25 cellular contexts compared by ENCODE assay signal in the genomic region with DNA sequence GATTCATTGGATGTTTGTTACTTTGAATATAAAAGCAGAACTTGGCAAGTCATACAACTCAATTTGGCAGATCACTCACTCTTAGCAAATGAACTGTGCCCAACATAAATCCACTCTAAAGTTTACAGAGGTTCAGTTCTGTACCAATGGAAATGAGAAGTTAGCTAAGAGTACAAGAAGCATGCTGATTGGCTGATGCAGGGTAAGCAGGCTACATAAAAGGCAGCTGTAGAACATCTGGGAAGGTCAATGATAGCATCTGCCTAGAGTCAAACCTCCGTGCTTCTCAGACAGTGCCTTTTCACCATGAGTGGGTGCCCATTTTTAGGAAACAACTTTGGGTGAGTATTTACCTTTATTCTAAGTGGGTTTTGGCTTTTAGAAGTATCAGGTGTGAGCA. TPM values are rescaled to one million over a fixed set of nuclear protein-coding genes. Genes with fewer than 3 reads are reported as not detected.
"Had no signal": no experiment of that assay in that cellular context is flagged by ENCODE, and none has a peak within 500 bp of the region (broad histone marks: within the 10 kb centered on the region; RNA-seq: fewer than 3 reads in every experiment).

A gene (plus strand): TSS at position 244 of the 400 bp plus-strand sequence. CDS start 63 bp downstream, at position 307.

- H3K27me3 Mint-ChIP-seq: activated B cell treated with CpG ODN at 0.5 μM for 24 hours; activated CD4-positive, alpha-beta memory T cell treated with anti-CD3 and anti-CD28 coated beads, Interleukin-2, amount 10 ng/mL, durations not matched to agents 7 days and 5 days; activated CD8-positive, alpha-beta memory T cell treated with anti-CD3 and anti-CD28 coated beads, Interleukin-2, amount 10 ng/mL, durations not matched to agents 7 days and 5 days had no signal

- DNase-seq: activated B cell treated with CpG ODN at 0.5 μM for 24 hours; activated CD4-positive, alpha-beta memory T cell treated with anti-CD3 and anti-CD28 coated beads, Interleukin-2, amount 10 ng/mL, durations not matched to agents 7 days and 5 days; activated CD4-positive, alpha-beta T cell treated with anti-CD3 and anti-CD28 coated beads for 48 hours; activated CD8-positive, alpha-beta memory T cell treated with anti-CD3 and anti-CD28 coated beads, Interleukin-2, amount 10 ng/mL, durations not matched to agents 7 days and 5 days; activated naive CD4-positive, alpha-beta T cell treated with anti-CD3 and anti-CD28 coated beads for 36 hours; brain microvascular endothelial cell; central memory CD4-positive, alpha-beta T cell; erythroblast; hippocampal formation; islet precursor cell; mammary epithelial cell; mucosa of descending colon; naive B cell; ovary; stimulated activated CD4-positive, alpha-beta T cell treated with anti-CD3 and anti-CD28 coated beads, Interleukin-4, amount 100 ng/mL, for 24 hours; stomach; T-cell; T-helper 9 cell; trophoblast cell had no signal

- H3K36me3 ChIP-seq: brain microvascular endothelial cell, ovary, stomach had no signal

- H3K4me1 Mint-ChIP-seq: activated B cell treated with CpG ODN at 0.5 μM for 24 hours; naive B cell; stimulated activated effector memory CD8-positive, alpha-beta T cell treated with anti-CD3 and anti-CD28 coated beads, Interleukin-12 subunit alpha, Interleukin-12 subunit beta, amount 100 ng/mL, for 72 hours; T-cell had no signal

- H3K4me3 Mint-ChIP-seq: activated B cell treated with CpG ODN at 0.5 μM for 24 hours; activated CD4-positive, alpha-beta memory T cell treated with anti-CD3 and anti-CD28 coated beads, Interleukin-2, amount 10 ng/mL, durations not matched to agents 7 days and 5 days; activated CD8-positive, alpha-beta memory T cell treated with anti-CD3 and anti-CD28 coated beads, Interleukin-2, amount 10 ng/mL, durations not matched to agents 7 days and 5 days; activated naive CD4-positive, alpha-beta T cell treated with anti-CD3 and anti-CD28 coated beads for 36 hours; naive B cell; stimulated activated effector memory CD8-positive, alpha-beta T cell treated with anti-CD3 and anti-CD28 coated beads, Interleukin-12 subunit alpha, Interleukin-12 subunit beta, amount 100 ng/mL, for 72 hours; T-cell had no signal

- H3K27me3 ChIP-seq: brain microvascular endothelial cell, ovary, stomach had no signal

- H3K27ac ChIP-seq: brain microvascular endothelial cell, ovary, stomach had no signal

- H3K9me3 ChIP-seq: mucosa of descending colon, ovary, stomach had no signal

- H3K36me3 Mint-ChIP-seq: activated CD8-positive, alpha-beta memory T cell treated with anti-CD3 and anti-CD28 coated beads, Interleukin-2, amount 10 ng/mL, durations not matched to agents 7 days and 5 days; naive B cell; stimulated activated effector memory CD8-positive, alpha-beta T cell treated with anti-CD3 and anti-CD28 coated beads, Interleukin-12 subunit alpha, Interleukin-12 subunit beta, amount 100 ng/mL, for 72 hours; T-cell had no signal

- ATAC-seq: activated CD8-positive, alpha-beta memory T cell treated with anti-CD3 and anti-CD28 coated beads, Interleukin-2, amount 10 ng/mL, durations not matched to agents 7 days and 5 days; mucosa of descending colon; sciatic nerve; SK-N-SH treated with all-trans-retinoic acid at 6 μM for 48 hours; stimulated activated effector memory CD8-positive, alpha-beta T cell treated with anti-CD3 and anti-CD28 coated beads, Interleukin-12 subunit alpha, Interleukin-12 subunit beta, amount 100 ng/mL, for 72 hours; T-cell had no signal

- FAIRE-seq: colon had no signal

- H3K4me3 ChIP-seq: mucosa of descending colon, ovary, stomach had no signal

- H3K27ac Mint-ChIP-seq: activated B cell treated with CpG ODN at 0.5 μM for 24 hours; activated CD4-positive, alpha-beta memory T cell treated with anti-CD3 and anti-CD28 coated beads, Interleukin-2, amount 10 ng/mL, durations not matched to agents 7 days and 5 days; activated CD8-positive, alpha-beta memory T cell treated with anti-CD3 and anti-CD28 coated beads, Interleukin-2, amount 10 ng/mL, durations not matched to agents 7 days and 5 days; activated naive CD4-positive, alpha-beta T cell treated with anti-CD3 and anti-CD28 coated beads for 36 hours; naive B cell; stimulated activated effector memory CD8-positive, alpha-beta T cell treated with anti-CD3 and anti-CD28 coated beads, Interleukin-12 subunit alpha, Interleukin-12 subunit beta, amount 100 ng/mL, for 72 hours; T-cell had no signal

- H3K9me3 Mint-ChIP-seq: activated CD4-positive, alpha-beta memory T cell treated with anti-CD3 and anti-CD28 coated beads, Interleukin-2, amount 10 ng/mL, durations not matched to agents 7 days and 5 days; T-cell had no signal

RNA-seq across cellular contexts. Expression of the gene that starts here (rescaled TPM):
- total RNA-seq: activated B cell treated with CpG ODN at 0.5 μM for 24 hours; activated CD4-positive, alpha-beta memory T cell treated with anti-CD3 and anti-CD28 coated beads, Interleukin-2, amount 10 ng/mL, durations not matched to agents 7 days and 5 days; activated CD8-positive, alpha-beta memory T cell treated with anti-CD3 and anti-CD28 coated beads, Interleukin-2, amount 10 ng/mL, durations not matched to agents 7 days and 5 days; activated naive CD4-positive, alpha-beta T cell treated with anti-CD3 and anti-CD28 coated beads for 36 hours; mammary epithelial cell; pulmonary artery endothelial cell; sciatic nerve; temporal lobe had no signal
- polyA plus RNA-seq: mammary epithelial cell had no signal
